Comparison of ENCODE assay signal across 15 cellular contexts in genomic region chr19:14409157-14410053, GRCh38. TPM values are rescaled to one million over a fixed set of nuclear protein-coding genes. Genes with fewer than 3 reads are reported as not detected.
DNase-seq lines count a peak whose midpoint lies in the region; ATAC-seq and TF ChIP-seq lines count a peak whose summit lies in the region.
"Had no signal": no experiment of that assay in that cellular context is flagged by ENCODE, and none has a peak within 500 bp of the region (broad histone marks: within the 10 kb centered on the region; RNA-seq: fewer than 3 reads in every experiment).

No MANE protein-coding gene starts in this region.

- H3K4me3 Mint-ChIP-seq in CD8-positive, alpha-beta memory T cell = peak overlapping the region; percentile 19 to 84 (median 65)
- peak overlapping the region in 1 of 3 donors; percentile 58 for H3K4me3 Mint-ChIP-seq in T-cell

- H3K4me1 ChIP-seq in A673 (ENCODE audit: insufficient read depth, low read length, poor library complexity, severe bottlenecking) = peaks cover 10% of the 10 kb centered on the region
- H3K4me1 ChIP-seq in CD8-positive, alpha-beta memory T cell (ENCODE audit: insufficient read depth, low read length) = peaks cover 65% of the 10 kb centered on the region

- CTCF ChIA-PET in A673 (lab: Charles Lee) (interaction anchor here (0.6 kb wide), 1 partner anchor 47 kb away, joined by 3 read pairs; no protein-coding TSS in a partner anchor), T-cell (lab: Charles Lee) (interaction anchor here (0.6 kb wide), 4 partner anchors 10 to 188 kb away, joined by 3 to 7 read pairs (median 3); no protein-coding TSS in a partner anchor)
- CTCF ChIA-PET in CD8-positive, alpha-beta memory T cell (lab: Charles Lee) = interaction anchor here (0.6 to 14.4 kb wide), 10 partner anchors 17 to 273 kb away, joined by 3 to 186 read pairs (median 5); partner anchors contain the start of gene ASF1B

- peaks cover 0 to 4% (median 0%) of the 10 kb centered on the region in 5 donors for H3K9me3 Mint-ChIP-seq in CD8-positive, alpha-beta memory T cell
- no peaks in the 10 kb centered on the region for H3K9me3 Mint-ChIP-seq in T-cell

- no peak overlapping the region for H3K27ac ChIP-seq in A673 (ENCODE audit: low read depth, low read length, poor library complexity, severe bottlenecking)
- H3K27ac ChIP-seq in CD8-positive, alpha-beta memory T cell (ENCODE audit: low read depth, low read length) = peak overlapping the region; percentile 64
- H3K27ac ChIP-seq: esophagus muscularis mucosa had no signal

- H3K27ac Mint-ChIP-seq in CD8-positive, alpha-beta memory T cell = peak overlapping the region; percentile 88 to 97 (median 92)
- peak overlapping the region; percentile 82 to 84 for H3K27ac Mint-ChIP-seq in T-cell

- no peaks in the 10 kb centered on the region for H3K9me3 ChIP-seq in A673 (ENCODE audit: low read depth, low read length, poor library complexity, severe bottlenecking)
- no peaks in the 10 kb centered on the region for H3K9me3 ChIP-seq in CD8-positive, alpha-beta memory T cell (ENCODE audit: low read length)
- H3K9me3 ChIP-seq: colonic mucosa, esophagus muscularis mucosa had no signal

- no peaks in the 10 kb centered on the region for H3K27me3 ChIP-seq in A673 (replicated peaks; ENCODE audit: insufficient read depth, low read depth, low read length, poor library complexity)
- H3K27me3 ChIP-seq in CD8-positive, alpha-beta memory T cell (ENCODE audit: insufficient read depth, low read length, poor library complexity, severe bottlenecking) = no peaks in the 10 kb centered on the region
- H3K27me3 ChIP-seq: colonic mucosa, esophagus muscularis mucosa had no signal

- peaks cover 37 to 77% (median 46%) of the 10 kb centered on the region in 3 donors for H3K4me1 Mint-ChIP-seq in CD8-positive, alpha-beta memory T cell
- peaks cover 45 to 60% (median 49%) of the 10 kb centered on the region in 3 donors for H3K4me1 Mint-ChIP-seq in T-cell

- H3K4me3 ChIP-seq in A673 (ENCODE audit: low read depth, low read length, poor library complexity, severe bottlenecking) = no peak overlapping the region
- no peak overlapping the region for H3K4me3 ChIP-seq in CD8-positive, alpha-beta memory T cell (ENCODE audit: low read length)
- H3K4me3 ChIP-seq: colonic mucosa, esophagus muscularis mucosa had no signal

- H3K36me3 ChIP-seq in A673 (ENCODE audit: insufficient read depth, low read length, poor library complexity, severe bottlenecking) = peaks cover 76% of the 10 kb centered on the region
- peaks cover 90% of the 10 kb centered on the region for H3K36me3 ChIP-seq in CD8-positive, alpha-beta memory T cell (ENCODE audit: insufficient read depth, low read length)

- peaks cover 8 to 87% (median 10%) of the 10 kb centered on the region in 3 donors for H3K36me3 Mint-ChIP-seq in CD8-positive, alpha-beta memory T cell
- peaks cover 47% of the 10 kb centered on the region for H3K36me3 Mint-ChIP-seq in T-cell

- no peak for TF ChIP-seq CTCF in A673 (conservative IDR thresholded peaks at IDR 0.05; ENCODE audit: low read depth, low read length)

- TSS peak; percentile 87 for BruUV-seq in A673 (replicated peaks; lab: Mats Ljungman, UMichigan)

- intact Hi-C loops in A673 (cut with micrococcal nuclease; ENCODE audit: unreplicated experiment) = no loop called here

- DNase-seq in A673 (ENCODE audit: low spot score) (no peak), T-cell (peak in 2 of 34 experiments; percentile 47 to 55), midbrain (lab: John Stamatoyannopoulos, UW) (no peak), mucosa of gallbladder (ENCODE audit: low spot score) (no peak), NCI-H1417 treated with DMSO at 0.1 percent for 48 hours (lab: John Stamatoyannopoulos, UW) (no peak)
- DNase-seq in CD8-positive, alpha-beta memory T cell = peak in 3 of 5 donors; percentile 53 to 66 (median 63)
- peak; percentile 48 for DNase-seq in central memory CD4-positive, alpha-beta T cell
- DNase-seq: colonic mucosa; EL; GOT3; NCI-H2107; stimulated activated CD4-positive, alpha-beta T cell treated with anti-CD3 and anti-CD28 coated beads, Interleukin-4, amount 100 ng/mL, for 24 hours had no signal

- peaks cover 0 to 18% of the 10 kb centered on the region in 2 donors for H3K27me3 Mint-ChIP-seq in CD8-positive, alpha-beta memory T cell
- no peaks in the 10 kb centered on the region for H3K27me3 Mint-ChIP-seq in T-cell

- POLR2A ChIA-PET in A673 (lab: Charles Lee; ENCODE audit: low non-redundant PET) (no interaction called here), T-cell (lab: Charles Lee) (interaction anchor here (0.5 to 0.9 kb wide), 4 partner anchors 30 to 544 kb away, joined by 3 to 4 read pairs (median 4); no protein-coding TSS in a partner anchor)
- POLR2A ChIA-PET in CD8-positive, alpha-beta memory T cell (lab: Charles Lee) = interaction anchor here (0.5 to 2.4 kb wide), 9 partner anchors 8 to 54 kb away, joined by 3 to 10 read pairs (median 3); partner anchors contain the start of gene PKN1

- ATAC-seq in T-cell (replicated peaks in 1 of 4) = no peak
- ATAC-seq in GM21825 (IDR thresholded peaks at IDR 0.05; ENCODE audit: unreplicated experiment) = no peak
- ATAC-seq: right cardiac atrium had no signal

RNA-seq across cellular contexts. Expression of gene DDX39A, which starts 9.7 kb away (rescaled TPM):
- 190 and 223 TPM in 2 replicates for total RNA-seq in A673 (2021)
- 100 to 1,000 TPM; 298 to 302 TPM for total RNA-seq in CD8-positive, alpha-beta memory T cell
- polyA plus RNA-seq in CD8-positive, alpha-beta memory T cell = 110 TPM
- total RNA-seq in T-cell = 100 to 1,000 TPM; 159 to 280 (median 179) TPM
- total RNA-seq in mucosa of gallbladder = 46.4 TPM

RNA-seq across cellular contexts. Expression of gene PKN1, which starts 23.7 kb away (rescaled TPM):
- total RNA-seq in A673 (2021) (91.4 and 127 TPM in 2 replicates), T-cell (100 to 1,000 TPM; 170 to 272 (median 224) TPM), mucosa of gallbladder (136 TPM)
- total RNA-seq in CD8-positive, alpha-beta memory T cell = 100 to 1,000 TPM; 177 to 205 TPM
- polyA plus RNA-seq in CD8-positive, alpha-beta memory T cell = 86.6 TPM

RNA-seq across cellular contexts. Expression of gene ADGRE5, which starts 28.2 kb away (rescaled TPM):
- total RNA-seq in A673 (2021) (45.7 and 51.7 TPM in 2 replicates), T-cell (1,000 to 10,000 TPM in 1 of 5 donors, 100 to 1,000 TPM in 4; 194 to 1,118 (median 206) TPM), mucosa of gallbladder (48.2 TPM)
- 100 to 1,000 TPM; 231 to 233 TPM for total RNA-seq in CD8-positive, alpha-beta memory T cell
- polyA plus RNA-seq in CD8-positive, alpha-beta memory T cell = 311 TPM

Comparison
In these comparisons a context has a peak if more than half of its experiments do, and no peak if none do; other contexts are left out.
1. DNase-seq: peak in CD8-positive, alpha-beta memory T cell (3 of 5) and central memory CD4-positive, alpha-beta T cell (single experiment); none in A673 (single experiment), midbrain (single experiment), mucosa of gallbladder (single experiment) and NCI-H1417 treated with DMSO at 0.1 percent for 48 hours (single experiment).